Comparison of ENCODE assay signal across 25 cellular contexts in genomic region chr10:36469585-36469984, GRCh38.
DNase-seq lines count a peak whose midpoint lies in the region; ATAC-seq, FAIRE-seq and TF ChIP-seq lines count a peak whose summit lies in the region.
"Had no signal": no experiment of that assay in that cellular context is flagged by ENCODE, and none has a peak within 500 bp of the region (broad histone marks: within the 10 kb centered on the region; RNA-seq: fewer than 3 reads in every experiment).

No MANE protein-coding gene starts in this region.

- no peak for DNase-seq in H9
- DNase-seq in T1000 (lab: John Stamatoyannopoulos, UW) = peak; percentile 22
- DNase-seq in fibroblast of the aortic adventitia (ENCODE audit: low read depth) = peak; percentile 77
- no peak for DNase-seq in naive thymus-derived CD4-positive, alpha-beta T cell
- DNase-seq in GM12891 (ENCODE audit: insufficient read length, low spot score) = no peak
- DNase-seq in NCI-H2081 treated with DMSO at 0.1 percent for 48 hours (lab: John Stamatoyannopoulos, UW) = no peak
- DNase-seq: activated CD4-positive, alpha-beta T cell treated with anti-CD3 and anti-CD28 coated beads for 48 hours; activated effector memory CD4-positive, alpha-beta T cell treated with Interleukin-2 at 50 U/mL for 16 hours; caudate nucleus; esophagus squamous epithelium; heart right ventricle; MV-4-11; naive thymus-derived CD8-positive, alpha-beta T cell; NCI-H187 treated with DMSO at 0.1 percent for 48 hours; NCI-H345; stimulated activated CD4-positive, alpha-beta T cell treated with anti-CD3 and anti-CD28 coated beads, Interleukin-2, amount 100 ng/mL, for 48 hours; stomach; SW 1271; upper lobe of left lung had no signal

- no peaks in the 10 kb centered on the region; a peak in 1 of 4 replicates for H3K4me1 Mint-ChIP-seq in H9
- H3K4me1 Mint-ChIP-seq in naive thymus-derived CD4-positive, alpha-beta T cell = no peaks in the 10 kb centered on the region
- H3K4me1 Mint-ChIP-seq: naive thymus-derived CD8-positive, alpha-beta T cell had no signal

- POLR2A ChIA-PET in naive thymus-derived CD4-positive, alpha-beta T cell (lab: Charles Lee) = no interaction called here

- no peak overlapping the region for H3K56ac ChIP-seq in H9 (ENCODE audit: insufficient read length, low read depth, low read length)

- H3K27ac ChIP-seq in H9 (ENCODE audit: insufficient read length, low read depth, low read length) = no peak overlapping the region
- no peak overlapping the region for H3K27ac ChIP-seq in naive thymus-derived CD4-positive, alpha-beta T cell (ENCODE audit: low read depth, low read length)
- H3K27ac ChIP-seq: BLaER1 treated with 17β-estradiol and CSF1 and Interleukin-3, amounts not matched to agents 10 nM and 100 nM; esophagus squamous epithelium; heart right ventricle; stomach; upper lobe of left lung had no signal

- FAIRE-seq in GM12891 (lab: Jason Lieb, UNC) = no peak
- FAIRE-seq: D721Med, GM12892, RCC 7860 had no signal

- no peak overlapping the region for H3K23ac ChIP-seq in H9 (ENCODE audit: insufficient read length, low read depth, low read length)

- no peak overlapping the region for H4K8ac ChIP-seq in H9 (replicated peaks; ENCODE audit: insufficient read length, low read depth, low read length)

- no peaks in the 10 kb centered on the region for H3K9me3 ChIP-seq in H9 (ENCODE audit: control insufficient read depth, low read depth, low read length)
- no peaks in the 10 kb centered on the region for H3K9me3 ChIP-seq in skeletal muscle satellite cell (replicated peaks; ENCODE audit: low read length)
- H3K9me3 ChIP-seq in naive thymus-derived CD4-positive, alpha-beta T cell (ENCODE audit: control insufficient read depth in 2 of 3, low read length in 3 of 3) = no peaks in the 10 kb centered on the region
- H3K9me3 ChIP-seq: BLaER1 treated with 17β-estradiol and CSF1 and Interleukin-3, amounts not matched to agents 10 nM and 100 nM; esophagus squamous epithelium; HAP-1; heart right ventricle; stomach; upper lobe of left lung had no signal

- H3K36me3 ChIP-seq in skeletal muscle satellite cell (ENCODE audit: insufficient read depth, low read length) = no peaks in the 10 kb centered on the region
- no peaks in the 10 kb centered on the region for H3K36me3 ChIP-seq in naive thymus-derived CD4-positive, alpha-beta T cell (ENCODE audit: control insufficient read depth in 2 of 3, insufficient read depth in 3 of 3, low read length in 3 of 3)
- H3K36me3 ChIP-seq: BLaER1 treated with 17β-estradiol and CSF1 and Interleukin-3, amounts not matched to agents 10 nM and 100 nM; esophagus squamous epithelium; HAP-1; heart right ventricle; stomach; upper lobe of left lung had no signal

- H4K20me1 ChIP-seq in H9 (ENCODE audit: control insufficient read depth, insufficient read depth, insufficient read length) = no peaks in the 10 kb centered on the region
- H4K20me1 ChIP-seq: BLaER1 treated with 17β-estradiol and CSF1 and Interleukin-3, amounts not matched to agents 10 nM and 100 nM had no signal

- no peak overlapping the region for H3K27ac Mint-ChIP-seq in H9
- no peak overlapping the region for H3K27ac Mint-ChIP-seq in naive thymus-derived CD4-positive, alpha-beta T cell
- H3K27ac Mint-ChIP-seq: naive thymus-derived CD8-positive, alpha-beta T cell had no signal

- peaks cover 0 to 4% (median 0%) of the 10 kb centered on the region in 3 experiments; a peak in 3 of 7 replicates for H3K36me3 Mint-ChIP-seq in H9 (ENCODE audit: insufficient read depth in 1 of 3, low read depth in 3 of 3)
- no peaks in the 10 kb centered on the region for H3K36me3 Mint-ChIP-seq in naive thymus-derived CD4-positive, alpha-beta T cell
- H3K36me3 Mint-ChIP-seq: naive thymus-derived CD8-positive, alpha-beta T cell had no signal

- peak overlapping the region; percentile 79 for H2AK5ac ChIP-seq in H9 (ENCODE audit: insufficient read length, low read length)

- H3K4me2 ChIP-seq in H9 (ENCODE audit: insufficient read depth, insufficient read length, low read length) = no peak overlapping the region
- H3K4me2 ChIP-seq in skeletal muscle satellite cell (ENCODE audit: low read length) = peak overlapping the region; percentile 41
- H3K4me2 ChIP-seq: BLaER1 treated with 17β-estradiol and CSF1 and Interleukin-3, amounts not matched to agents 10 nM and 100 nM had no signal

- H3K79me2 ChIP-seq in H9 (ENCODE audit: insufficient read depth, low read length) = no peaks in the 10 kb centered on the region

- no peak for ATAC-seq in naive thymus-derived CD4-positive, alpha-beta T cell
- ATAC-seq: heart right ventricle; naive thymus-derived CD8-positive, alpha-beta T cell had no signal

- TF ChIP-seq POLR2A in GM12891 (IDR thresholded peaks at IDR 0.05; ENCODE audit: low read depth, low read length) = no peak

- H4K5ac ChIP-seq in H9 (ENCODE audit: insufficient read length, low read depth, low read length) = no peak overlapping the region

- H3K79me1 ChIP-seq in H9 (ENCODE audit: insufficient read depth, low read depth, low read length, poor library complexity, severe bottlenecking) = no peaks in the 10 kb centered on the region

- no peak overlapping the region for H2BK120ac ChIP-seq in H9 (ENCODE audit: low read depth, low read length, poor library complexity, severe bottlenecking)

- H3K27me3 ChIP-seq in H9 (ENCODE audit: insufficient read depth, low read length) (no peaks in the 10 kb centered on the region), skeletal muscle satellite cell (ENCODE audit: control insufficient read depth, insufficient read depth, low read length) (no peaks in the 10 kb centered on the region)
- no peaks in the 10 kb centered on the region for H3K27me3 ChIP-seq in naive thymus-derived CD4-positive, alpha-beta T cell (ENCODE audit: control insufficient read depth in 2 of 2, insufficient read depth in 2 of 2, low read length in 2 of 2)
- H3K27me3 ChIP-seq: BLaER1 treated with 17β-estradiol and CSF1 and Interleukin-3, amounts not matched to agents 10 nM and 100 nM; esophagus squamous epithelium; heart right ventricle; stomach; upper lobe of left lung had no signal

- H2BK15ac ChIP-seq in H9 (ENCODE audit: low read depth, low read length) = no peak overlapping the region

- no peak overlapping the region for H4K91ac ChIP-seq in H9 (ENCODE audit: insufficient read length, low read depth, low read length)

- H2AFZ ChIP-seq in H9 (ENCODE audit: low read length) = no peak overlapping the region

- no peaks in the 10 kb centered on the region for H3K27me3 Mint-ChIP-seq in H9 (ENCODE audit: low read depth)
- H3K27me3 Mint-ChIP-seq in naive thymus-derived CD4-positive, alpha-beta T cell = no peaks in the 10 kb centered on the region
- H3K27me3 Mint-ChIP-seq: naive thymus-derived CD8-positive, alpha-beta T cell had no signal

- H3K9ac ChIP-seq in H9 (ENCODE audit: extremely low read depth, insufficient read length, low read length) (no peak overlapping the region), skeletal muscle satellite cell (ENCODE audit: low read depth, low read length) (no peak overlapping the region)
- H3K9ac ChIP-seq: BLaER1 treated with 17β-estradiol and CSF1 and Interleukin-3, amounts not matched to agents 10 nM and 100 nM had no signal

- H3K4me3 ChIP-seq in fibroblast of the aortic adventitia (ENCODE audit: low read depth, low read length) (no peak overlapping the region), skeletal muscle satellite cell (ENCODE audit: low read length) (no peak overlapping the region)
- no peak overlapping the region for H3K4me3 ChIP-seq in naive thymus-derived CD4-positive, alpha-beta T cell (ENCODE audit: low read length)
- H3K4me3 ChIP-seq: BLaER1 treated with 17β-estradiol and CSF1 and Interleukin-3, amounts not matched to agents 10 nM and 100 nM; esophagus squamous epithelium; HAP-1; heart right ventricle; stomach; upper lobe of left lung had no signal

- no peak overlapping the region for H3K18ac ChIP-seq in H9 (ENCODE audit: insufficient read length, low read depth, low read length)

- H3K4me3 Mint-ChIP-seq in H9 = no peak overlapping the region
- no peak overlapping the region for H3K4me3 Mint-ChIP-seq in naive thymus-derived CD4-positive, alpha-beta T cell
- H3K4me3 Mint-ChIP-seq: naive thymus-derived CD8-positive, alpha-beta T cell had no signal

- no peak overlapping the region for H3T11ph ChIP-seq in H9 (ENCODE audit: low read length)

- H2BK12ac ChIP-seq in H9 (ENCODE audit: insufficient read length, low read depth, low read length) = no peak overlapping the region

- intact Hi-C loops in naive thymus-derived CD4-positive, alpha-beta T cell (cut with micrococcal nuclease) = no loop called here

- H3K4ac ChIP-seq in H9 (ENCODE audit: low read depth, low read length) = no peak overlapping the region

- H3K14ac ChIP-seq in H9 (ENCODE audit: insufficient read depth, low read length) = no peak overlapping the region

- no peak overlapping the region for H2BK5ac ChIP-seq in H9 (ENCODE audit: insufficient read length, low read length)

- WGBS in H9 (ENCODE audit: extremely low coverage, insufficient read length, low lambda C conversion rate) = no CpG with 5 or more reads among the region's 2 CpGs

- no peaks in the 10 kb centered on the region for H3K9me3 Mint-ChIP-seq in H9
- H3K9me3 Mint-ChIP-seq in naive thymus-derived CD4-positive, alpha-beta T cell = peaks cover 0 to 4% (median 2%) of the 10 kb centered on the region in 11 donors

- CTCF ChIA-PET in naive thymus-derived CD4-positive, alpha-beta T cell (lab: Charles Lee) = no interaction called here

- H2BK20ac ChIP-seq in H9 (ENCODE audit: low read depth, low read length, poor library complexity, severe bottlenecking) = no peak overlapping the region

- H3K4me1 ChIP-seq in H9 (ENCODE audit: insufficient read depth, low read length) (no peaks in the 10 kb centered on the region), skeletal muscle satellite cell (ENCODE audit: control insufficient read depth, insufficient read depth, low read length) (peaks cover 28% of the 10 kb centered on the region)
- no peaks in the 10 kb centered on the region for H3K4me1 ChIP-seq in naive thymus-derived CD4-positive, alpha-beta T cell (ENCODE audit: control insufficient read depth in 2 of 2, insufficient read depth in 2 of 2, low read length in 2 of 2)
- H3K4me1 ChIP-seq: BLaER1 treated with 17β-estradiol and CSF1 and Interleukin-3, amounts not matched to agents 10 nM and 100 nM; esophagus squamous epithelium; HAP-1; heart right ventricle; stomach; upper lobe of left lung had no signal

- TF ChIP-seq CTCF in H9 (conservative IDR thresholded peaks at IDR 0.05) = no peak
- no peak for TF ChIP-seq CTCF in fibroblast of the aortic adventitia (IDR thresholded peaks at IDR 0.05; ENCODE audit: insufficient read depth, low read length)

- H3K23me2 ChIP-seq in H9 (ENCODE audit: insufficient read length, low read depth, low read length, poor library complexity, severe bottlenecking) = no peaks in the 10 kb centered on the region

TF ChIP-seq in GM12891, 5 proteins besides CTCF, POLR2A, EP300 and RAD21:
- TF ChIP-seq SPI1 (IDR thresholded peaks at IDR 0.05; ENCODE audit: low read depth, low read length) (no peak), PAX5 (IDR thresholded peaks at IDR 0.05; ENCODE audit: insufficient read depth, low read length, severe bottlenecking) (no peak), POLR2AphosphoS5 (IDR thresholded peaks at IDR 0.05; ENCODE audit: low read depth, low read length) (no peak), TAF1 (IDR thresholded peaks at IDR 0.05; ENCODE audit: low read depth, low read length) (no peak), POU2F2 (IDR thresholded peaks at IDR 0.05; ENCODE audit: low read depth, low read length) (no peak)

Comparison
In these comparisons a context has a peak if more than half of its experiments do, and no peak if none do; other contexts are left out.
1. DNase-seq: peak in T1000 (single experiment) and fibroblast of the aortic adventitia (single experiment); none in H9 (single experiment), naive thymus-derived CD4-positive, alpha-beta T cell (0 of 9), GM12891 (single experiment) and NCI-H2081 treated with DMSO at 0.1 percent for 48 hours (single experiment).